In the genomic region with DNA sequence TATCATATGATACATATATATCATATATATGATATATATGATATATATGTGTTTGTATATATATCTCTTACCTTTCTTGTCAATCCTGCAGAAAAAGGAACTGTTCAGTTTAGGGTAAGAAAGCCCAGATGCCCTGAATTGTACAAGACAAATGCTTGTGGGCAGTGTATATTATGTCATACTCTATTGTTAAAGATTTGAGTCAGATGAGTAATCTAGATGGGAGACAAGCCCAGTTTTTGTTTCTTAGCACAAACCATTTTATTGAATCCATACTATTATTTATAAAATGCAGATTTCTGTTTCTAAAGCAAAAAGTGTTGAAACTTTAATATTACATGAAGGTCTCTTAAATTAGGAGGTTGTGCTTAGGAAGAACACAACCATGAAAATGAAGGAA, we compare ENCODE assay signal across 15 cellular contexts.
DNase-seq lines count a peak whose midpoint lies in the region; ATAC-seq and TF ChIP-seq lines count a peak whose summit lies in the region.
"Had no signal": no experiment of that assay in that cellular context is flagged by ENCODE, and none has a peak within 500 bp of the region (broad histone marks: within the 10 kb centered on the region; RNA-seq: fewer than 3 reads in every experiment).

No MANE protein-coding gene starts in this region.

- peak; percentile 49 for ATAC-seq in HG03565 (IDR thresholded peaks at IDR 0.05; ENCODE audit: unreplicated experiment)
- no peak for ATAC-seq in body of pancreas
- no peak for ATAC-seq in HG03457 (IDR thresholded peaks at IDR 0.05; ENCODE audit: unreplicated experiment)
- ATAC-seq: activated T-cell treated with anti-CD3 and anti-CD28 coated beads, Interleukin-2, amount 50 U/mL, for 4 hours; left lobe of liver had no signal

- no peak overlapping the region for H3K27ac Mint-ChIP-seq in activated CD4-positive, alpha-beta T cell treated with anti-CD3 and anti-CD28 coated beads, Interleukin-2, amount 10 ng/mL, durations not matched to agents 7 days and 5 days
- H3K27ac Mint-ChIP-seq: CD14-positive monocyte had no signal

- no peak for TF ChIP-seq POLR2A in body of pancreas (IDR thresholded peaks at IDR 0.05)

- H3K4me1 ChIP-seq in body of pancreas = peaks cover 4% of the 10 kb centered on the region

- CTCF ChIA-PET in activated CD4-positive, alpha-beta T cell treated with anti-CD3 and anti-CD28 coated beads, Interleukin-2, amount 10 ng/mL, durations not matched to agents 7 days and 5 days (lab: Charles Lee) = no interaction called here

- H3K9me3 Mint-ChIP-seq in activated CD4-positive, alpha-beta T cell treated with anti-CD3 and anti-CD28 coated beads, Interleukin-2, amount 10 ng/mL, durations not matched to agents 7 days and 5 days = no peaks in the 10 kb centered on the region
- H3K9me3 Mint-ChIP-seq: activated T-cell treated with anti-CD3 and anti-CD28 coated beads, Interleukin-2, amount 50 U/mL, for 4 hours had no signal

- peaks cover 25% of the 10 kb centered on the region for H3K36me3 Mint-ChIP-seq in activated CD4-positive, alpha-beta T cell treated with anti-CD3 and anti-CD28 coated beads, Interleukin-2, amount 10 ng/mL, durations not matched to agents 7 days and 5 days (ENCODE audit: low read depth)

- no peak for TF ChIP-seq CTCF in GM06990 (IDR thresholded peaks at IDR 0.05; ENCODE audit: insufficient read depth, low read length, poor library complexity, severe bottlenecking)
- no peak for TF ChIP-seq CTCF in brain microvascular endothelial cell (IDR thresholded peaks at IDR 0.05; ENCODE audit: low read depth, low read length, missing control alignments)
- no peak for TF ChIP-seq CTCF in body of pancreas (IDR thresholded peaks at IDR 0.05)

- H3K27me3 ChIP-seq in GM06990 (replicated peaks; ENCODE audit: control insufficient read depth, insufficient read depth, low read length) (no peaks in the 10 kb centered on the region), brain microvascular endothelial cell (replicated peaks) (no peaks in the 10 kb centered on the region), body of pancreas (no peaks in the 10 kb centered on the region)
- H3K27me3 ChIP-seq: esophagus squamous epithelium, neutrophil had no signal

- H3K4me3 Mint-ChIP-seq in activated CD4-positive, alpha-beta T cell treated with anti-CD3 and anti-CD28 coated beads, Interleukin-2, amount 10 ng/mL, durations not matched to agents 7 days and 5 days = no peak overlapping the region
- H3K4me3 Mint-ChIP-seq: activated T-cell treated with anti-CD3 and anti-CD28 coated beads, Interleukin-2, amount 50 U/mL, for 4 hours; CD14-positive monocyte had no signal

- POLR2A ChIA-PET in activated CD4-positive, alpha-beta T cell treated with anti-CD3 and anti-CD28 coated beads, Interleukin-2, amount 10 ng/mL, durations not matched to agents 7 days and 5 days (lab: Charles Lee) = no interaction called here

- in situ Hi-C loops in brain microvascular endothelial cell (cut with HindIII; ENCODE audit: low pct_ligation_motif_present, low sequenced_read_pairs) = no loop called here

- intact Hi-C loops in body of pancreas (cut with DNase I) = no loop called here

- DNase-seq in GM06990 (ENCODE audit: extremely low read depth, insufficient read length) = peak; percentile 10
- DNase-seq in brain microvascular endothelial cell = peak; percentile 46
- peak; percentile 42 for DNase-seq in kidney tubule cell (ENCODE audit: low spot score)
- DNase-seq in mesenteric fat pad (ENCODE audit: low spot score) = no peak
- DNase-seq in body of pancreas = no peak
- DNase-seq in activated CD4-positive, alpha-beta T cell treated with anti-CD3 and anti-CD28 coated beads, Interleukin-2, amount 10 ng/mL, durations not matched to agents 7 days and 5 days = no peak
- DNase-seq: activated T-cell treated with anti-CD3 and anti-CD28 coated beads, Interleukin-2, amount 50 U/mL, for 4 hours; esophagus squamous epithelium; NCI-H524 treated with DMSO at 0.1 percent for 48 hours; Right ventricle myocardium superior had no signal

- H3K27ac ChIP-seq in brain microvascular endothelial cell (no peak overlapping the region), body of pancreas (no peak overlapping the region)
- H3K27ac ChIP-seq: esophagus squamous epithelium, neutrophil had no signal

- no peak overlapping the region for H3K4me3 ChIP-seq in GM06990 (replicated peaks; ENCODE audit: low read depth, low read length)
- H3K4me3 ChIP-seq in brain microvascular endothelial cell (ENCODE audit: low read depth, low read length) = no peak overlapping the region
- no peak overlapping the region for H3K4me3 ChIP-seq in body of pancreas
- H3K4me3 ChIP-seq: esophagus squamous epithelium had no signal

- H3K27me3 Mint-ChIP-seq in activated CD4-positive, alpha-beta T cell treated with anti-CD3 and anti-CD28 coated beads, Interleukin-2, amount 10 ng/mL, durations not matched to agents 7 days and 5 days = no peaks in the 10 kb centered on the region

- H3K4me1 Mint-ChIP-seq in activated CD4-positive, alpha-beta T cell treated with anti-CD3 and anti-CD28 coated beads, Interleukin-2, amount 10 ng/mL, durations not matched to agents 7 days and 5 days = no peaks in the 10 kb centered on the region
- H3K4me1 Mint-ChIP-seq: CD14-positive monocyte had no signal

- no peaks in the 10 kb centered on the region for H3K9me3 ChIP-seq in body of pancreas
- H3K9me3 ChIP-seq: esophagus squamous epithelium, neutrophil had no signal

- peaks cover 2% of the 10 kb centered on the region for H3K36me3 ChIP-seq in GM06990 (ENCODE audit: control insufficient read depth, insufficient read depth, low read length)
- no peaks in the 10 kb centered on the region for H3K36me3 ChIP-seq in brain microvascular endothelial cell (replicated peaks)
- H3K36me3 ChIP-seq in body of pancreas (replicated peaks in 1 of 2; ENCODE audit: insufficient read depth in 1 of 2, low read depth in 2 of 2) = peaks cover 0 to 3% of the 10 kb centered on the region in 2 donors

Comparison
In these comparisons a context has a peak if more than half of its experiments do, and no peak if none do; other contexts are left out.
1. DNase-seq: peak in GM06990 (single experiment), brain microvascular endothelial cell (single experiment) and kidney tubule cell (single experiment); none in mesenteric fat pad (single experiment), body of pancreas (0 of 4) and activated CD4-positive, alpha-beta T cell treated with anti-CD3 and anti-CD28 coated beads, Interleukin-2, amount 10 ng/mL, durations not matched to agents 7 days and 5 days (single experiment).